12 cellular contexts compared by ENCODE assay signal in the genomic region with DNA sequence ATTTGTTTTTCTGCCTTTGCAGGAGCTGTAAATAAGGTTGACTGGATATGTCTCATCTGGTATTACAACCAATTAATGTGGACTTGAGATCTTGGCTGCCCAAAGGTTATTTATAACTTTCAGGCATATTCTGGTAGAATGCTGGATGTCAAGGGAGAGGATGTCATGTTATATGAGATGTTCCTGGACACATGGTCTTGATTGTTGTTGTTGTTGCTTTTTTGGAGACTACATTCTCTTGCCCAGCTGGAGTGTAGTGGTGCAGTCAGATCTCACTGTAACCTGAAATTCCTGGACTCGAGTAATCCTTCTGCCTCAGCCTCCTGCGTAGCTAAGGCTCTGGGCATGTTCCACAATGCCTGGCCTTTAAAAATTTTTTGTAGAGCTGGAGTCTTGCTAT.
DNase-seq lines count a peak whose midpoint lies in the region; ATAC-seq and TF ChIP-seq lines count a peak whose summit lies in the region.
"Had no signal": no experiment of that assay in that cellular context is flagged by ENCODE, and none has a peak within 500 bp of the region (broad histone marks: within the 10 kb centered on the region; RNA-seq: fewer than 3 reads in every experiment).

No MANE protein-coding gene starts in this region.

- H3K27me3 ChIP-seq in psoas muscle (ENCODE audit: insufficient read depth in 3 of 3, low read length in 2 of 3): no peaks in the 10 kb centered on the region
- H3K27me3 ChIP-seq: BLaER1 treated with 17β-estradiol and CSF1 and Interleukin-3, amounts not matched to agents 10 nM and 100 nM had no signal

- H3K4me3 ChIP-seq in psoas muscle: no peak overlapping the region
- H3K4me3 ChIP-seq: BLaER1 treated with 17β-estradiol and CSF1 and Interleukin-3, amounts not matched to agents 10 nM and 100 nM had no signal

- H3K36me3 ChIP-seq in psoas muscle (ENCODE audit: insufficient read depth in 1 of 2, low read depth in 1 of 2): peaks cover 0 to 4% of the 10 kb centered on the region in 2 donors

- H3K4me1 ChIP-seq in psoas muscle: peaks cover 23% of the 10 kb centered on the region
- H3K4me1 ChIP-seq: BLaER1 treated with 17β-estradiol and CSF1 and Interleukin-3, amounts not matched to agents 10 nM and 100 nM had no signal

- DNase-seq in left ventricle myocardium superior (no peak), Right ventricle myocardium superior (no peak), left kidney (ENCODE audit: low read depth, low spot score) (peak; percentile 14), psoas muscle (no peak), HuH-7 (ENCODE audit: low spot score) (no peak), COLO668 (lab: John Stamatoyannopoulos, UW; ENCODE audit: unreplicated experiment) (no peak), NCI-H748 treated with DMSO at 0.1 percent for 48 hours (lab: John Stamatoyannopoulos, UW) (no peak)
- DNase-seq: Caco-2; CD8-positive, alpha-beta memory T cell; H9; IMR-90 had no signal

- no peak for TF ChIP-seq CTCF in psoas muscle (IDR thresholded peaks at IDR 0.05)

- peaks cover 10% of the 10 kb centered on the region for H3K9me3 ChIP-seq in psoas muscle
- H3K9me3 ChIP-seq: Caco-2 had no signal

- 29 to 57% (median 41%) methylated on average over 2 of the region's 2 CpGs for WGBS in psoas muscle, 3 donors

- intact Hi-C loops in left ventricle myocardium superior (cut with micrococcal nuclease) (no loop called here), Right ventricle myocardium superior (cut with DNase I) (no loop called here), psoas muscle (cut with DNase I) (no loop called here)

- ATAC-seq in left ventricle myocardium superior (peak; percentile 54), Right ventricle myocardium superior (ENCODE audit: poor library complexity) (no peak), psoas muscle (peak in 3 of 4 donors; percentile 58 to 82 (median 78))

- H3K27ac ChIP-seq in psoas muscle: peak overlapping the region; percentile 46
- H3K27ac ChIP-seq: BLaER1 treated with 17β-estradiol and CSF1 and Interleukin-3, amounts not matched to agents 10 nM and 100 nM had no signal
